In genomic region chr15:44536962-44537727, GRCh38 we compare ENCODE assay signal across 8 cellular contexts. TPM values are rescaled to one million over a fixed set of nuclear protein-coding genes. Genes with fewer than 3 reads are reported as not detected.
DNase-seq lines count a peak whose midpoint lies in the region; ATAC-seq and TF ChIP-seq lines count a peak whose summit lies in the region.

Gene EIF3J (plus strand): TSS chr15:44537147. CDS start chr15:44537195, 48 bp downstream.

- peak within 1 kb of the TSS; percentile 97 to 98 for H3K9ac ChIP-seq in colonic mucosa (ENCODE audit: low read depth in 2 of 2, low read length in 2 of 2)

- intact Hi-C loops in activated CD4-positive, alpha-beta T cell treated with anti-CD3 and anti-CD28 coated beads, Interleukin-2, amount 10 ng/mL, durations not matched to agents 24 days and 14 days (cut with micrococcal nuclease): loop anchor here (2.0 to 5.0 kb wide), 5 partner anchors 110 to 660 kb away; partner anchors contain the start of genes CTDSPL2 and GOLM2
- intact Hi-C loops in colonic mucosa (cut with DNase I): no loop called here

- H3K4me3 ChIP-seq in colonic mucosa: peak within 1 kb of the TSS; percentile 81

- no peaks in the 10 kb centered on the region for H3K9me3 Mint-ChIP-seq in activated CD4-positive, alpha-beta T cell treated with anti-CD3 and anti-CD28 coated beads, Interleukin-2, amount 10 ng/mL, durations not matched to agents 24 days and 14 days

- H3K4me1 ChIP-seq in colonic mucosa: peaks cover 8% of the 10 kb centered on the region

- H3K9me3 ChIP-seq in colonic mucosa: no peaks in the 10 kb centered on the region

- H3K27ac Mint-ChIP-seq in activated CD4-positive, alpha-beta T cell treated with anti-CD3 and anti-CD28 coated beads, Interleukin-2, amount 10 ng/mL, durations not matched to agents 24 days and 14 days: peak within 1 kb of the TSS; percentile 96

- no peak for TF ChIP-seq CTCF in colonic mucosa (IDR thresholded peaks at IDR 0.05)

- no peaks in the 10 kb centered on the region for H3K36me3 ChIP-seq in colonic mucosa

- H3K4me1 Mint-ChIP-seq in activated CD4-positive, alpha-beta T cell treated with anti-CD3 and anti-CD28 coated beads, Interleukin-2, amount 10 ng/mL, durations not matched to agents 24 days and 14 days: peaks cover 43% of the 10 kb centered on the region

- peak; percentile 82 for ATAC-seq in HG03442 (IDR thresholded peaks at IDR 0.05; ENCODE audit: unreplicated experiment)

- peaks cover 51% of the 10 kb centered on the region for H3K36me3 Mint-ChIP-seq in activated CD4-positive, alpha-beta T cell treated with anti-CD3 and anti-CD28 coated beads, Interleukin-2, amount 10 ng/mL, durations not matched to agents 24 days and 14 days (ENCODE audit: low read depth)

- H3K27me3 Mint-ChIP-seq in activated CD4-positive, alpha-beta T cell treated with anti-CD3 and anti-CD28 coated beads, Interleukin-2, amount 10 ng/mL, durations not matched to agents 24 days and 14 days: no peaks in the 10 kb centered on the region

- no peaks in the 10 kb centered on the region for H3K27me3 ChIP-seq in colonic mucosa

- H3K4me3 Mint-ChIP-seq in activated CD4-positive, alpha-beta T cell treated with anti-CD3 and anti-CD28 coated beads, Interleukin-2, amount 10 ng/mL, durations not matched to agents 24 days and 14 days: peak within 1 kb of the TSS; percentile 84

- peak within 1 kb of the TSS; percentile 99 for H3K27ac ChIP-seq in colonic mucosa

- DNase-seq in Ammon's horn (ENCODE audit: low spot score) (peak; percentile 98), GM19238 (ENCODE audit: insufficient read length, low spot score) (peak; percentile 87), NCI-H524 treated with DMSO at 0.1 percent for 48 hours (lab: John Stamatoyannopoulos, UW) (peak; percentile 71), colonic mucosa (peak; percentile 94), left kidney (ENCODE audit: low read depth, low spot score) (peak; percentile 98)
- peak; percentile 98 for DNase-seq in activated CD4-positive, alpha-beta T cell treated with anti-CD3 and anti-CD28 coated beads, Interleukin-2, amount 10 ng/mL, durations not matched to agents 24 days and 14 days
- DNase-seq in stimulated activated CD4-positive, alpha-beta T cell treated with anti-CD3 and anti-CD28 coated beads, Interleukin-1b, Interleukin-23, amount 100 ng/mL, for 48 hours: peak; percentile 95

RNA-seq across cellular contexts. Expression of gene EIF3J, which starts in this region (rescaled TPM):
- 161 and 166 TPM in 2 replicates for total RNA-seq in activated CD4-positive, alpha-beta T cell treated with anti-CD3 and anti-CD28 coated beads, Interleukin-2, amount 10 ng/mL, durations not matched to agents 24 days and 14 days
- 10 to 100 TPM; 64.5 to 80.5 TPM for total RNA-seq in colonic mucosa

Comparison
In these comparisons a context has a peak if more than half of its experiments do, and no peak if none do; other contexts are left out.
1. Peak in every context shown above with its lines: DNase-seq, ATAC-seq, H3K4me3 ChIP-seq and H3K27ac ChIP-seq.